ENCODE assay signal across 16 cellular contexts in the genomic region with DNA sequence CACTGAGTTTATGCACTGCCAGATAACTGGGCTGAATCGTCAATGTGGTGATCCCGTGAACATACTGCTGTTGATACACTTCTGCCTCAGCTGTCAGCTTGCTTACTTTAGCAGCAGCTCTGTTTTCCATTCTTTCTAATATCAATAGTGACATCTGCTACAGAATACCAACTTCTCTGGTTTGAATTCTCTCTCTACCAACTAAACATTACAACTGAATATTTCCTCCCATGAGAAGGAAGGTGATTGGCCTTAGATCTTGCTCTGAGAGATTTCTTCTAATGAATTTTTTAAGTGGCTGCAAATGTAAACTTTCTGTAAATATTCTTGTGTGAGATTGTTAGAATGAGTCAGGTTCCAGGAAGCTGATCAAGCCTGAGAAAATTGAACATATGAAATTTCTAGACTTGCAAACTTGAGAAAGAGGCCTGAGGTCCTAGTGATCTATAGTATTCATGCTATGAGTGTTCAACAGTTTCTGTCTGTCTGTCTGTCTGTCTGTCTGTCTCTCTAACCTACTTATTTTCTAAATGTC.
A peak's percentile ranks its signal among the peaks of the same experiment; 100 is the strongest.
DNase-seq lines count a peak whose midpoint lies in the region; ATAC-seq and TF ChIP-seq lines count a peak whose summit lies in the region.
"Had no signal": no experiment of that assay in that cellular context is flagged by ENCODE, and none has a peak within 500 bp of the region (broad histone marks: within the 10 kb centered on the region; RNA-seq: fewer than 3 reads in every experiment).

No MANE protein-coding gene starts in this region.

- intact Hi-C loops in PC-3 (cut with micrococcal nuclease) (loop anchor here (2.0 kb wide), 1 partner anchor 160 kb away; no protein-coding TSS in a partner anchor), ovary (cut with DNase I) (no loop called here)

- H3F3A ChIP-seq in PC-3 (ENCODE audit: low read length, unreplicated experiment): peaks cover 13% of the 10 kb centered on the region

- H3K4me3 Mint-ChIP-seq in activated T-cell treated with anti-CD3 and anti-CD28 coated beads, Interleukin-2, amount 50 U/mL, for 72 hours: peak overlapping the region in 1 of 2 donors; percentile 42
- H3K4me3 Mint-ChIP-seq in stimulated activated naive CD8-positive, alpha-beta T cell treated with anti-CD3 and anti-CD28 coated beads, Interleukin-15, amount 100 ng/mL, for 72 hours: no peak overlapping the region
- H3K4me3 Mint-ChIP-seq: activated CD4-positive, alpha-beta memory T cell treated with anti-CD3 and anti-CD28 coated beads for 36 hours; B cell; GM23338 had no signal

- H3K9ac ChIP-seq in PC-3 (ENCODE audit: low read length): peak overlapping the region; percentile 64

- CTCF ChIA-PET in PC-3 (lab: Charles Lee): no interaction called here

- H3K27me3 Mint-ChIP-seq in activated T-cell treated with anti-CD3 and anti-CD28 coated beads, Interleukin-2, amount 50 U/mL, for 72 hours (ENCODE audit: low read depth): peaks cover 55% of the 10 kb centered on the region
- H3K27me3 Mint-ChIP-seq in stimulated activated naive CD8-positive, alpha-beta T cell treated with anti-CD3 and anti-CD28 coated beads, Interleukin-15, amount 100 ng/mL, for 72 hours: peaks cover 38% of the 10 kb centered on the region
- H3K27me3 Mint-ChIP-seq: activated CD4-positive, alpha-beta memory T cell treated with anti-CD3 and anti-CD28 coated beads for 36 hours; B cell had no signal

- DNase-seq in activated T-cell treated with anti-CD3 and anti-CD28 coated beads, Interleukin-2, amount 50 U/mL, for 72 hours: no peak
- DNase-seq in activated T-cell treated with anti-CD3 and anti-CD28 coated beads for 4 hours: no peak
- DNase-seq in PC-3: peak; percentile 31
- DNase-seq in fibroblast of mammary gland (ENCODE audit: low read depth): peak; percentile 51
- no peak for DNase-seq in stimulated activated naive CD8-positive, alpha-beta T cell treated with anti-CD3 and anti-CD28 coated beads, Interleukin-15, amount 100 ng/mL, for 72 hours
- DNase-seq in GDM1 (lab: John Stamatoyannopoulos, UW): no peak
- DNase-seq in NCI-H2227 treated with DMSO at 0.1 percent for 48 hours (lab: John Stamatoyannopoulos, UW): no peak
- DNase-seq in ovary: no peak
- DNase-seq: activated CD4-positive, alpha-beta memory T cell treated with anti-CD3 and anti-CD28 coated beads for 36 hours; activated naive CD4-positive, alpha-beta T cell treated with anti-CD3 and anti-CD28 coated beads, Interleukin-2, amount 50 U/mL, for 16 hours; mucosa of descending colon; NCI-H226; stimulated activated CD4-positive, alpha-beta T cell treated with anti-CD3 and anti-CD28 coated beads, Interleukin-4, amount 100 ng/mL, for 1 hour; stimulated activated naive CD4-positive, alpha-beta T cell had no signal

- no peaks in the 10 kb centered on the region for H4K20me1 ChIP-seq in PC-3 (ENCODE audit: low read length)

- no TSS peak for BruUV-seq in PC-3 (replicated peaks; lab: Mats Ljungman, UMichigan)

- peak; percentile 57 to 69 for ATAC-seq in activated T-cell treated with anti-CD3 and anti-CD28 coated beads, Interleukin-2, amount 50 U/mL, for 72 hours (replicated peaks in 1 of 2)
- no peak; the same call in 1 of the 2 replicates for ATAC-seq in PC-3
- peak; percentile 77 for ATAC-seq in stimulated activated naive CD8-positive, alpha-beta T cell treated with anti-CD3 and anti-CD28 coated beads, Interleukin-15, amount 100 ng/mL, for 72 hours
- ATAC-seq: GM23338, mucosa of descending colon had no signal

- H3K36me3 ChIP-seq in PC-3 (ENCODE audit: low read depth, low read length) (no peaks in the 10 kb centered on the region), ovary (no peaks in the 10 kb centered on the region)

- no peak for TF ChIP-seq POLR2A in ovary (IDR thresholded peaks at IDR 0.05)

- H2AFZ ChIP-seq in PC-3 (ENCODE audit: low read length): 0 out of 2 replicates have a peak overlapping the region, but pooled peaks have one; percentile 34
- H2AFZ ChIP-seq: GM23338 had no signal

- H3K79me2 ChIP-seq in PC-3 (ENCODE audit: low read length): no peaks in the 10 kb centered on the region

- TF ChIP-seq CTCF in PC-3 (conservative IDR thresholded peaks at IDR 0.05; ENCODE audit: low read depth, low read length) (no peak), fibroblast of mammary gland (conservative IDR thresholded peaks at IDR 0.05; ENCODE audit: control insufficient read depth, insufficient read depth, low read depth, low read length) (no peak), ovary (IDR thresholded peaks at IDR 0.05) (no peak)

- peak overlapping the region; percentile 58 for H3K27ac Mint-ChIP-seq in activated T-cell treated with anti-CD3 and anti-CD28 coated beads, Interleukin-2, amount 50 U/mL, for 72 hours
- no peak overlapping the region for H3K27ac Mint-ChIP-seq in stimulated activated naive CD8-positive, alpha-beta T cell treated with anti-CD3 and anti-CD28 coated beads, Interleukin-15, amount 100 ng/mL, for 72 hours
- H3K27ac Mint-ChIP-seq: activated CD4-positive, alpha-beta memory T cell treated with anti-CD3 and anti-CD28 coated beads for 36 hours; B cell; GM23338 had no signal

- POLR2A ChIA-PET in PC-3 (lab: Charles Lee; ENCODE audit: unreplicated experiment): no interaction called here

- no peak overlapping the region; the same call in 1 of the 2 replicates for H3K4me2 ChIP-seq in PC-3 (ENCODE audit: low read length)
- H3K4me2 ChIP-seq: GM23338 had no signal

- peaks cover 71% of the 10 kb centered on the region for H3K4me1 ChIP-seq in PC-3 (ENCODE audit: insufficient read depth, low read length)
- H3K4me1 ChIP-seq in ovary (ENCODE audit: insufficient read depth): no peaks in the 10 kb centered on the region

- no peak overlapping the region for H3K4me3 ChIP-seq in PC-3 (ENCODE audit: low read length)
- H3K4me3 ChIP-seq in fibroblast of mammary gland (ENCODE audit: control insufficient read depth, low read depth, low read length): no peak overlapping the region
- no peak overlapping the region for H3K4me3 ChIP-seq in ovary
- H3K4me3 ChIP-seq: GM23338, mucosa of descending colon had no signal

- peak overlapping the region; percentile 99 for H3K27ac ChIP-seq in PC-3 (ENCODE audit: low read length)
- no peak overlapping the region for H3K27ac ChIP-seq in ovary

- H3K9me3 ChIP-seq in PC-3 (ENCODE audit: low read length) (no peaks in the 10 kb centered on the region), ovary (no peaks in the 10 kb centered on the region)
- H3K9me3 ChIP-seq: mucosa of descending colon had no signal

- no peaks in the 10 kb centered on the region for H3K27me3 ChIP-seq in PC-3 (ENCODE audit: low read length)
- H3K27me3 ChIP-seq in ovary: no peaks in the 10 kb centered on the region

- H3K9me2 ChIP-seq in PC-3 (replicated peaks; ENCODE audit: low read length): no peaks in the 10 kb centered on the region

- 29 to 64% (median 47%) methylated on average over 2 of the region's 2 CpGs for WGBS in ovary, 3 donors

- no peaks in the 10 kb centered on the region for H3K36me3 Mint-ChIP-seq in activated T-cell treated with anti-CD3 and anti-CD28 coated beads, Interleukin-2, amount 50 U/mL, for 72 hours (ENCODE audit: insufficient read depth in 2 of 2)
- H3K36me3 Mint-ChIP-seq: activated CD4-positive, alpha-beta memory T cell treated with anti-CD3 and anti-CD28 coated beads for 36 hours had no signal

- no peaks in the 10 kb centered on the region for H3K9me3 Mint-ChIP-seq in activated T-cell treated with anti-CD3 and anti-CD28 coated beads, Interleukin-2, amount 50 U/mL, for 72 hours
- H3K9me3 Mint-ChIP-seq in stimulated activated naive CD8-positive, alpha-beta T cell treated with anti-CD3 and anti-CD28 coated beads, Interleukin-15, amount 100 ng/mL, for 72 hours: no peaks in the 10 kb centered on the region
- H3K9me3 Mint-ChIP-seq: activated CD4-positive, alpha-beta memory T cell treated with anti-CD3 and anti-CD28 coated beads for 36 hours; GM23338 had no signal

- no peak for TF ChIP-seq EP300 in ovary (IDR thresholded peaks at IDR 0.05)

- peaks cover 38% of the 10 kb centered on the region for H3K4me1 Mint-ChIP-seq in activated T-cell treated with anti-CD3 and anti-CD28 coated beads, Interleukin-2, amount 50 U/mL, for 72 hours (ENCODE audit: low read depth)
- peaks cover 32% of the 10 kb centered on the region for H3K4me1 Mint-ChIP-seq in stimulated activated naive CD8-positive, alpha-beta T cell treated with anti-CD3 and anti-CD28 coated beads, Interleukin-15, amount 100 ng/mL, for 72 hours

Comparison
In these comparisons a context has a peak if more than half of its experiments do, and no peak if none do; other contexts are left out.
1. DNase-seq: peak in PC-3 (single experiment) and fibroblast of mammary gland (single experiment); none in activated T-cell treated with anti-CD3 and anti-CD28 coated beads, Interleukin-2, amount 50 U/mL, for 72 hours (0 of 2), activated T-cell treated with anti-CD3 and anti-CD28 coated beads for 4 hours (single experiment), stimulated activated naive CD8-positive, alpha-beta T cell treated with anti-CD3 and anti-CD28 coated beads, Interleukin-15, amount 100 ng/mL, for 72 hours (0 of 2), GDM1 (single experiment), NCI-H2227 treated with DMSO at 0.1 percent for 48 hours (single experiment) and ovary (0 of 5).